36 cellular contexts compared by ENCODE assay signal in genomic region chr4:176868676-176869075, GRCh38.
"Had no signal": no experiment of that assay in that cellular context is flagged by ENCODE, and none has a peak within 500 bp of the region (broad histone marks: within the 10 kb centered on the region; RNA-seq: fewer than 3 reads in every experiment).

No MANE protein-coding gene starts in this region.

- H3K27ac ChIP-seq: adrenal gland, body of pancreas, gastrocnemius medialis, heart left ventricle, WERI-Rb-1 had no signal

- H3K36me3 ChIP-seq: adrenal gland, gastrocnemius medialis, heart left ventricle, WERI-Rb-1 had no signal

- H3K9me3 ChIP-seq: adrenal gland, body of pancreas, gastrocnemius medialis had no signal

- H3K4me1 Mint-ChIP-seq: activated B cell treated with CpG ODN at 0.5 μM for 24 hours; activated naive CD4-positive, alpha-beta T cell treated with anti-CD3 and anti-CD28 coated beads, Interleukin-2, amount 50 U/mL, for 24 hours; activated naive CD8-positive, alpha-beta T cell treated with anti-CD3 and anti-CD28 coated beads for 36 hours; activated naive CD8-positive, alpha-beta T cell treated with anti-CD3 and anti-CD28 coated beads, Interleukin-2, amount 50 U/mL, for 24 hours; T-helper 17 cell had no signal

- H3K36me3 Mint-ChIP-seq: activated naive CD4-positive, alpha-beta T cell treated with anti-CD3 and anti-CD28 coated beads, Interleukin-2, amount 50 U/mL, for 24 hours; activated naive CD8-positive, alpha-beta T cell treated with anti-CD3 and anti-CD28 coated beads for 36 hours had no signal

- H3K9me3 Mint-ChIP-seq: activated T-helper 1 cell treated with anti-CD3 and anti-CD28 coated beads, Interleukin-12 subunit alpha, Interleukin-12 subunit beta, Interleukin-2, Interleukin-4 antibody, amounts not matched to agents 30 ng/mL and 10 ng/mL and 1 ng/mL, durations not matched to agents 14 hours and 24 hours and 36 hours; activated T-helper 2 cell treated with anti-CD3 and anti-CD28 coated beads, Interferon-gamma antibody, Interleukin-2, Interleukin-4, amounts not matched to agents 10 μg/mL and 5 μg/mL and 100 μg/mL, durations not matched to agents 14 hours and 24 hours and 36 hours; T-helper 2 cell treated with Interferon-gamma antibody and Interleukin-4, amounts not matched to agents 5 μg/mL and 100 μg/mL, for 36 hours had no signal

- DNase-seq: activated B cell treated with CpG ODN at 0.5 μM for 24 hours; activated CD4-positive, alpha-beta T cell treated with anti-CD3 and anti-CD28 coated beads for 48 hours; activated CD4-positive, alpha-beta T cell treated with anti-CD3 and anti-CD28 coated beads, Interleukin-2, amount 50 U/mL, for 1 hour; activated CD4-positive, alpha-beta T cell treated with anti-CD3 and anti-CD28 coated beads, Interleukin-2, amount 50 U/mL, for 48 hours; activated CD8-positive, alpha-beta memory T cell treated with anti-CD3 and anti-CD28 coated beads for 24 hours; activated CD8-positive, alpha-beta memory T cell treated with anti-CD3 and anti-CD28 coated beads, Interleukin-2, amount 50 U/mL, for 4 hours; activated CD8-positive, alpha-beta T cell treated with anti-CD3 and anti-CD28 coated beads for 36 hours; activated effector memory CD4-positive, alpha-beta T cell treated with anti-CD3 and anti-CD28 coated beads, Interleukin-2, amount 50 U/mL, for 16 hours; activated naive CD4-positive, alpha-beta T cell treated with anti-CD3 and anti-CD28 coated beads for 36 hours; activated naive CD8-positive, alpha-beta T cell treated with anti-CD3 and anti-CD28 coated beads for 36 hours; activated naive CD8-positive, alpha-beta T cell treated with anti-CD3 and anti-CD28 coated beads, Interleukin-2, amount 50 U/mL, for 24 hours; activated T-cell treated with anti-CD3 and anti-CD28 coated beads, Interleukin-2, amount 50 U/mL, for 1 hour; activated T-cell treated with anti-CD3 and anti-CD28 coated beads, Interleukin-2, amount 50 U/mL, for 48 hours; adrenal gland; amygdala; aorta; body of pancreas; caudate nucleus; cortex of kidney; dermis blood vessel endothelial cell; effector CD4-positive, alpha-beta T cell; effector memory CD8-positive, alpha-beta T cell; erythroblast; foreskin fibroblast; gastrocnemius medialis; glutamatergic neuron; heart left ventricle; T-helper 17 cell; T1000; WERI-Rb-1 had no signal

- H3K27me3 Mint-ChIP-seq: activated B cell treated with CpG ODN at 0.5 μM for 24 hours; activated CD8-positive, alpha-beta T cell treated with anti-CD3 and anti-CD28 coated beads for 36 hours; activated naive CD4-positive, alpha-beta T cell treated with anti-CD3 and anti-CD28 coated beads, Interleukin-2, amount 50 U/mL, for 24 hours; activated naive CD8-positive, alpha-beta T cell treated with anti-CD3 and anti-CD28 coated beads for 36 hours; activated naive CD8-positive, alpha-beta T cell treated with anti-CD3 and anti-CD28 coated beads, Interleukin-2, amount 50 U/mL, for 24 hours; effector memory CD8-positive, alpha-beta T cell; T-helper 17 cell had no signal

- H3K4me3 Mint-ChIP-seq: activated B cell treated with CpG ODN at 0.5 μM for 24 hours; activated CD8-positive, alpha-beta T cell treated with anti-CD3 and anti-CD28 coated beads for 36 hours; activated naive CD4-positive, alpha-beta T cell treated with anti-CD3 and anti-CD28 coated beads for 36 hours; activated naive CD4-positive, alpha-beta T cell treated with anti-CD3 and anti-CD28 coated beads, Interleukin-2, amount 50 U/mL, for 24 hours; activated naive CD8-positive, alpha-beta T cell treated with anti-CD3 and anti-CD28 coated beads for 36 hours; activated naive CD8-positive, alpha-beta T cell treated with anti-CD3 and anti-CD28 coated beads, Interleukin-2, amount 50 U/mL, for 24 hours; activated T-helper 1 cell treated with anti-CD3 and anti-CD28 coated beads, Interleukin-12 subunit alpha, Interleukin-12 subunit beta, Interleukin-2, Interleukin-4 antibody, amounts not matched to agents 30 ng/mL and 10 ng/mL and 1 ng/mL, durations not matched to agents 14 hours and 24 hours and 36 hours; effector memory CD8-positive, alpha-beta T cell; T-helper 17 cell; T-helper 2 cell treated with Interferon-gamma antibody and Interleukin-4, amounts not matched to agents 5 μg/mL and 100 μg/mL, for 36 hours had no signal

- H3K4me1 ChIP-seq: adrenal gland, body of pancreas, gastrocnemius medialis, heart left ventricle had no signal

- FAIRE-seq: colon had no signal

- ATAC-seq: activated CD4-positive, CD25-positive, alpha-beta regulatory T cell treated with anti-CD3 and anti-CD28 coated beads, Interleukin-2, amount 50 U/mL, for 24 hours; activated CD8-positive, alpha-beta T cell treated with anti-CD3 and anti-CD28 coated beads for 36 hours; activated naive CD8-positive, alpha-beta T cell treated with anti-CD3 and anti-CD28 coated beads, Interleukin-2, amount 50 U/mL, for 24 hours; body of pancreas; effector memory CD8-positive, alpha-beta T cell; gastrocnemius medialis; heart left ventricle; T-helper 17 cell had no signal

- H3K4me3 ChIP-seq: adrenal gland, body of pancreas, gastrocnemius medialis, heart left ventricle had no signal

- H3K27me3 ChIP-seq: adrenal gland, body of pancreas, gastrocnemius medialis, heart left ventricle had no signal

- H3K27ac Mint-ChIP-seq: activated B cell treated with CpG ODN at 0.5 μM for 24 hours; activated CD8-positive, alpha-beta T cell treated with anti-CD3 and anti-CD28 coated beads for 36 hours; activated naive CD4-positive, alpha-beta T cell treated with anti-CD3 and anti-CD28 coated beads for 36 hours; activated naive CD4-positive, alpha-beta T cell treated with anti-CD3 and anti-CD28 coated beads, Interleukin-2, amount 50 U/mL, for 24 hours; activated naive CD8-positive, alpha-beta T cell treated with anti-CD3 and anti-CD28 coated beads for 36 hours; activated naive CD8-positive, alpha-beta T cell treated with anti-CD3 and anti-CD28 coated beads, Interleukin-2, amount 50 U/mL, for 24 hours; activated T-helper 1 cell treated with anti-CD3 and anti-CD28 coated beads, Interleukin-12 subunit alpha, Interleukin-12 subunit beta, Interleukin-2, Interleukin-4 antibody, amounts not matched to agents 30 ng/mL and 10 ng/mL and 1 ng/mL, durations not matched to agents 14 hours and 24 hours and 36 hours; activated T-helper 2 cell treated with anti-CD3 and anti-CD28 coated beads, Interferon-gamma antibody, Interleukin-2, Interleukin-4, amounts not matched to agents 10 μg/mL and 5 μg/mL and 100 μg/mL, durations not matched to agents 14 hours and 24 hours and 36 hours; effector memory CD8-positive, alpha-beta T cell; T-helper 17 cell; T-helper 2 cell treated with Interferon-gamma antibody and Interleukin-4, amounts not matched to agents 5 μg/mL and 100 μg/mL, for 36 hours had no signal
